ENCODE assay signal across 15 cellular contexts in the genomic region with DNA sequence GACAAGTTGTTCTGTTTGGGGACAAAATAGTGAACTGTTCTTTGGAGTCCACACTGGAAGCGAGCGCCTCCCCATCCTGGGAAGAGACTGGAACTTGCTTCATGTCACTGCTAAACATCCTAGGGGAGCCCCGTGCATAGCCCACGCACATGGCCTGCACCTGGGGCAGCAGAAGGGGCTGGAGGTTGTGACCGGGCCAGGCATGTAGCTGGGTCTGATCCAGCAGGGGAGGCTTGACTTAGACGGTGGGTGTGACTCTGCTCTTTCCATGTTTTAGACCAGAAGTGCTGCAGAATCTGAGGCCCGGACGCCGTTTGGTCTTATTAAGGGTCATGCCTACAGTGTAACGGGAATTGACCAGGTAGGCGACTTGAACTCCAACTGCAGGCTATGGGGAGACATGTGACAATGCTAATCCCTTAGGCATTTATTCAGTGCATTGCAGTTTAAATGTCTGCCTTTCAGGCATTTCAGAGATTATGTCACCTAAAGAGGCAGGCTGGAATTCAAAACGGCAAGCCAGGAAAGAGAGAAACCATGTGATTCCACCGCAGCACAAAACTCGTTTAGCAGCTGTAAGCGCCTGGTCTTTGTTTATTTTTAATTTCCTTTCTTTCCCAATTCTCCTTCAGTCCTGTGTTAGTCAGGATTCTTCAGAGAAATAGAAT. TPM values are rescaled to one million over a fixed set of nuclear protein-coding genes. Genes with fewer than 3 reads are reported as not detected.
DNase-seq lines count a peak whose midpoint lies in the region; ATAC-seq and TF ChIP-seq lines count a peak whose summit lies in the region.
"Had no signal": no experiment of that assay in that cellular context is flagged by ENCODE, and none has a peak within 500 bp of the region (broad histone marks: within the 10 kb centered on the region; RNA-seq: fewer than 3 reads in every experiment).

No MANE protein-coding gene starts in this region.

- peak; percentile 13 for DNase-seq in HT1080 (ENCODE audit: low read depth)
- DNase-seq in dedifferentiated amniotic fluid mesenchymal stem cell (ENCODE audit: extremely low spot score): peak; percentile 76
- no peak for DNase-seq in lower lobe of right lung
- no peak for DNase-seq in transverse colon
- no peak for DNase-seq in aorta
- no peak for DNase-seq in NOMO-1 treated with dmso at 0.1 percent for 144 hours (lab: John Stamatoyannopoulos, UW; ENCODE audit: unreplicated experiment)
- DNase-seq: activated CD8-positive, alpha-beta memory T cell treated with anti-CD3 and anti-CD28 coated beads, Interleukin-2, amount 10 ng/mL, durations not matched to agents 7 days and 5 days; activated naive CD8-positive, alpha-beta T cell treated with anti-CD3 and anti-CD28 coated beads, Interleukin-2, amount 50 U/mL, for 24 hours; effector memory CD8-positive, alpha-beta T cell; NCI-H1092; NCI-H526; Right ventricle myocardium superior; testis had no signal

- H3K36me3 ChIP-seq in lower lobe of right lung (peaks cover 4% of the 10 kb centered on the region), transverse colon (no peaks in the 10 kb centered on the region), aorta (ENCODE audit: control insufficient read depth in 1 of 2, insufficient read depth in 2 of 2, low read length in 1 of 2) (no peaks in the 10 kb centered on the region)

- H3K27me3 ChIP-seq in lower lobe of right lung (ENCODE audit: low read depth) (no peaks in the 10 kb centered on the region), transverse colon (no peaks in the 10 kb centered on the region), aorta (ENCODE audit: control insufficient read depth in 1 of 2, insufficient read depth in 2 of 2, low read length in 1 of 2) (no peaks in the 10 kb centered on the region)
- H3K27me3 ChIP-seq: testis had no signal

- peaks cover 7% of the 10 kb centered on the region for H3K4me1 ChIP-seq in lower lobe of right lung
- no peaks in the 10 kb centered on the region for H3K4me1 ChIP-seq in transverse colon
- H3K4me1 ChIP-seq in aorta (ENCODE audit: control insufficient read depth in 1 of 2, insufficient read depth in 2 of 2, low read length in 2 of 2): no peaks in the 10 kb centered on the region
- H3K4me1 ChIP-seq: testis had no signal

- H3K9me3 ChIP-seq in lower lobe of right lung: no peaks in the 10 kb centered on the region
- no peaks in the 10 kb centered on the region for H3K9me3 ChIP-seq in transverse colon
- H3K9me3 ChIP-seq in aorta (ENCODE audit: control insufficient read depth, low read length): no peaks in the 10 kb centered on the region
- H3K9me3 ChIP-seq: testis had no signal

- WGBS in transverse colon (ENCODE audit: low coverage in 1 of 2), 2 donors: 71 to 76% methylated on average over 5 to 15 of the region's 15 CpGs
- WGBS in aorta, 2 donors: 41 to 44% methylated on average over 15 of the region's 15 CpGs

- H3K27ac ChIP-seq in lower lobe of right lung: peak overlapping the region; percentile 63
- peak overlapping the region in 3 of 4 donors; percentile 25 to 43 (median 41) for H3K27ac ChIP-seq in transverse colon
- H3K27ac ChIP-seq in aorta (ENCODE audit: low read depth in 1 of 2, low read length in 2 of 2): no peak overlapping the region
- H3K27ac ChIP-seq: skin epidermis, testis had no signal

- intact Hi-C loops in lower lobe of right lung (cut with DNase I) (no loop called here), transverse colon (cut with DNase I; ENCODE audit: low total_unique reads) (no loop called here), aorta (cut with DNase I) (no loop called here)

- TF ChIP-seq POLR2A in transverse colon (IDR thresholded peaks at IDR 0.05): no peak

- peak; percentile 47 to 67 for ATAC-seq in lower lobe of right lung
- no peak for ATAC-seq in aorta (ENCODE audit: low FRiP score)
- no peak for ATAC-seq in HG03521 (IDR thresholded peaks at IDR 0.05; ENCODE audit: unreplicated experiment)
- ATAC-seq: activated CD8-positive, alpha-beta memory T cell treated with anti-CD3 and anti-CD28 coated beads, Interleukin-2, amount 10 ng/mL, durations not matched to agents 7 days and 5 days; activated naive CD8-positive, alpha-beta T cell treated with anti-CD3 and anti-CD28 coated beads, Interleukin-2, amount 50 U/mL, for 24 hours; effector memory CD8-positive, alpha-beta T cell had no signal

- TF ChIP-seq CTCF in lower lobe of right lung (IDR thresholded peaks at IDR 0.05) (no peak), transverse colon (IDR thresholded peaks at IDR 0.05) (no peak)

- in situ Hi-C loops in transverse colon (cut with MboI; ENCODE audit: low pct_ligation_motif_present in 1 of 4, low pct_unique_long_range_greater_than_20kb in 1 of 4, low sequenced_read_pairs in 3 of 4): loop anchor here in 1 of 4 donors (25.0 kb wide), 1 partner anchor 107 kb away; no protein-coding TSS in a partner anchor

- TF ChIP-seq EP300 in transverse colon (IDR thresholded peaks at IDR 0.05; ENCODE audit: low read depth): no peak

- no peak overlapping the region for H3K4me3 ChIP-seq in lower lobe of right lung
- H3K4me3 ChIP-seq in transverse colon: no peak overlapping the region
- no peak overlapping the region for H3K4me3 ChIP-seq in aorta (ENCODE audit: low read length in 2 of 2)
- H3K4me3 ChIP-seq: skin epidermis, testis had no signal

RNA-seq across cellular contexts. Expression of gene CAPN9, which starts 21.8 kb away (rescaled TPM):
- not detected in 2 replicates for total RNA-seq in HT1080 (2014; rRNA removed; shearing (Covaris generic))
- not detected in 2 replicates for polyA plus RNA-seq in HT1080 (2015; cell fraction: cytosol; rRNA removed)
- not detected in 2 replicates for polyA plus RNA-seq in HT1080 (2015; cell fraction: nucleus; rRNA removed)
- total RNA-seq in lower lobe of right lung (26.6 TPM), transverse colon (10 to 100 TPM; 26.3 to 59.9 (median 32.7) TPM), aorta (not detected)
- polyA plus RNA-seq in aorta: 1 to 10 TPM in 1 of 2 donors, under 1 TPM in 1; 0.46 to 6.0 TPM
- total RNA-seq: activated CD8-positive, alpha-beta memory T cell treated with anti-CD3 and anti-CD28 coated beads, Interleukin-2, amount 10 ng/mL, durations not matched to agents 7 days and 5 days had no signal

RNA-seq across cellular contexts. Expression of gene AGT, which starts 55.1 kb away (rescaled TPM):
- total RNA-seq in HT1080 (2014; rRNA removed; shearing (Covaris generic)): 0.10 and 0.40 TPM in 2 replicates
- 0.09 and 0.16 TPM in 2 replicates for polyA plus RNA-seq in HT1080 (2015; cell fraction: cytosol; rRNA removed)
- polyA plus RNA-seq in HT1080 (2015; cell fraction: nucleus; rRNA removed): 0.10 and 0.48 TPM in 2 replicates
- total RNA-seq in lower lobe of right lung (0.86 TPM), transverse colon (1 to 10 TPM in 2 of 4 donors, under 1 TPM in 2; 0.60 to 1.7 (median 0.90) TPM), aorta (10 to 100 TPM; 46.1 to 49.1 TPM)
- 100 to 1,000 TPM in 1 of 2 donors, 10 to 100 TPM in 1; 23.2 to 120 TPM for polyA plus RNA-seq in aorta
- total RNA-seq: activated CD8-positive, alpha-beta memory T cell treated with anti-CD3 and anti-CD28 coated beads, Interleukin-2, amount 10 ng/mL, durations not matched to agents 7 days and 5 days had no signal

Comparison
In these comparisons a context has a peak if more than half of its experiments do, and no peak if none do; other contexts are left out.
1. DNase-seq: peak in HT1080 (single experiment) and dedifferentiated amniotic fluid mesenchymal stem cell (single experiment); none in lower lobe of right lung (single experiment), transverse colon (single experiment), aorta (0 of 2) and NOMO-1 treated with dmso at 0.1 percent for 144 hours (single experiment).
2. ATAC-seq: peak in lower lobe of right lung (2 of 2); none in aorta (single experiment) and HG03521 (single experiment).
3. H3K27ac ChIP-seq: peak in lower lobe of right lung (single experiment) and transverse colon (3 of 4); none in aorta (0 of 2).
4. RNA of gene CAPN9, which starts 21.8 kb away (total RNA-seq): 26.3 to 59.9 TPM in transverse colon and 26.6 TPM in lower lobe of right lung (single experiment); not detected in aorta and not detected in HT1080; every median in the first group is over 10 times any median in the second.
5. RNA of gene AGT, which starts 55.1 kb away (total RNA-seq): 46.1 to 49.1 TPM in aorta; 0.60 to 1.7 TPM in transverse colon, 0.86 TPM in lower lobe of right lung (single experiment) and 0.10 to 0.40 TPM in HT1080; every median in the first group is over 10 times any median in the second.